Comparison of ENCODE assay signal across 32 cellular contexts in the genomic region with DNA sequence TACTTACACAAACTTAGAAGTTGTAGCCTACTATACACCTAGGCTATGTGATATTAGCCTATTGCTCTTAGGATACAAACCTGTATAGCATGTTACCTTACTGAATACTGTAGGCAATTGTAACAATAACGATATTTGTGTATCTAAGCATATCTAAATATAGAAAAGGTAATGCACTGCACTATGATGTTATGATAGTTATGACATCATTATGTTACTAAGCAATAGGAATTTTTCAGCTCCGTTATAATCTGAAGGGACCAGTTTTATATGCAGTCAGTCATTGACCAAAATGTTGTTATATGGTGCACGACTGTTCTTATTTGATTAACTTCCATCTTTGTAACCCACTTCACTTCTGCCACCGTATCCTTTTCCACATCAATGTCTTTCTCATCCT.
"Had no signal": no experiment of that assay in that cellular context is flagged by ENCODE, and none has a peak within 500 bp of the region (broad histone marks: within the 10 kb centered on the region; RNA-seq: fewer than 3 reads in every experiment).

No MANE protein-coding gene starts in this region.

- H3K4me1 Mint-ChIP-seq: activated CD4-positive, alpha-beta memory T cell treated with anti-CD3 and anti-CD28 coated beads, Interleukin-2, amount 10 ng/mL, durations not matched to agents 7 days and 5 days had no signal

- H3K4me1 ChIP-seq: ascending aorta, breast epithelium had no signal

- H3K27me3 Mint-ChIP-seq: activated CD4-positive, alpha-beta memory T cell treated with anti-CD3 and anti-CD28 coated beads, Interleukin-2, amount 10 ng/mL, durations not matched to agents 7 days and 5 days; activated CD4-positive, alpha-beta T cell treated with anti-CD3 and anti-CD28 coated beads for 36 hours; activated CD4-positive, alpha-beta T cell treated with anti-CD3 and anti-CD28 coated beads, Interleukin-2, amount 10 ng/mL, durations not matched to agents 7 days and 5 days; activated CD8-positive, alpha-beta memory T cell treated with anti-CD3 and anti-CD28 coated beads, Interleukin-2, amount 10 ng/mL, durations not matched to agents 7 days and 5 days; activated naive CD8-positive, alpha-beta T cell; activated naive CD8-positive, alpha-beta T cell treated with anti-CD3 and anti-CD28 coated beads, Interleukin-2, amount 10 ng/mL, durations not matched to agents 7 days and 5 days; activated naive CD8-positive, alpha-beta T cell treated with anti-CD3 and anti-CD28 coated beads, Interleukin-2, amount 50 U/mL, for 24 hours; activated T-cell treated with anti-CD3 and anti-CD28 coated beads, Interleukin-2, amount 50 U/mL, for 24 hours; T-cell had no signal

- H3K27ac Mint-ChIP-seq: activated CD4-positive, alpha-beta memory T cell treated with anti-CD3 and anti-CD28 coated beads, Interleukin-2, amount 10 ng/mL, durations not matched to agents 7 days and 5 days; activated CD4-positive, alpha-beta T cell treated with anti-CD3 and anti-CD28 coated beads for 36 hours; activated CD4-positive, alpha-beta T cell treated with anti-CD3 and anti-CD28 coated beads, Interleukin-2, amount 10 ng/mL, durations not matched to agents 7 days and 5 days; activated CD8-positive, alpha-beta memory T cell treated with anti-CD3 and anti-CD28 coated beads, Interleukin-2, amount 10 ng/mL, durations not matched to agents 7 days and 5 days; activated naive CD8-positive, alpha-beta T cell; activated naive CD8-positive, alpha-beta T cell treated with anti-CD3 and anti-CD28 coated beads, Interleukin-2, amount 10 ng/mL, durations not matched to agents 7 days and 5 days; activated naive CD8-positive, alpha-beta T cell treated with anti-CD3 and anti-CD28 coated beads, Interleukin-2, amount 50 U/mL, for 24 hours; activated T-cell treated with anti-CD3 and anti-CD28 coated beads, Interleukin-2, amount 50 U/mL, for 24 hours; activated T-helper 2 cell treated with anti-CD3 and anti-CD28 coated beads, Interferon-gamma antibody, Interleukin-2, Interleukin-4, amounts not matched to agents 10 μg/mL and 5 μg/mL and 100 μg/mL, durations not matched to agents 14 hours and 24 hours and 36 hours; T-cell; T-helper 2 cell treated with Interferon-gamma antibody and Interleukin-4, amounts not matched to agents 5 μg/mL and 100 μg/mL, for 36 hours had no signal

- H3K9me3 Mint-ChIP-seq: activated T-cell treated with anti-CD3 and anti-CD28 coated beads, Interleukin-2, amount 50 U/mL, for 24 hours; T-cell had no signal

- ATAC-seq: activated CD4-positive, alpha-beta T cell treated with anti-CD3 and anti-CD28 coated beads for 36 hours; activated CD4-positive, CD25-positive, alpha-beta regulatory T cell treated with anti-CD3 and anti-CD28 coated beads, Interleukin-2, amount 50 U/mL, for 24 hours; activated CD8-positive, alpha-beta memory T cell treated with anti-CD3 and anti-CD28 coated beads, Interleukin-2, amount 10 ng/mL, durations not matched to agents 7 days and 5 days; activated CD8-positive, alpha-beta T cell treated with anti-CD3 and anti-CD28 coated beads, Interleukin-2, amount 10 ng/mL, durations not matched to agents 7 days and 5 days; activated naive CD8-positive, alpha-beta T cell treated with anti-CD3 and anti-CD28 coated beads, Interleukin-2, amount 50 U/mL, for 24 hours; T-cell; WTC11 had no signal

- H3K4me3 ChIP-seq: ascending aorta, breast epithelium had no signal

- H3K36me3 ChIP-seq: brain microvascular endothelial cell, breast epithelium had no signal

- DNase-seq: activated CD4-positive, alpha-beta memory T cell treated with anti-CD3 and anti-CD28 coated beads, Interleukin-2, amount 10 ng/mL, durations not matched to agents 7 days and 5 days; activated CD4-positive, alpha-beta T cell treated with anti-CD3 and anti-CD28 coated beads for 1 hour; activated CD4-positive, alpha-beta T cell treated with anti-CD3 and anti-CD28 coated beads for 36 hours; activated CD4-positive, alpha-beta T cell treated with anti-CD3 and anti-CD28 coated beads for 48 hours; activated CD4-positive, alpha-beta T cell treated with anti-CD3 and anti-CD28 coated beads, Interleukin-2, amount 10 ng/mL, durations not matched to agents 7 days and 5 days; activated CD4-positive, alpha-beta T cell treated with anti-CD3 and anti-CD28 coated beads, Interleukin-2, amount 50 U/mL, for 48 hours; activated CD4-positive, CD25-positive, alpha-beta regulatory T cell; activated CD8-positive, alpha-beta memory T cell treated with anti-CD3 and anti-CD28 coated beads for 24 hours; activated CD8-positive, alpha-beta memory T cell treated with anti-CD3 and anti-CD28 coated beads, Interleukin-2, amount 10 ng/mL, durations not matched to agents 7 days and 5 days; activated CD8-positive, alpha-beta memory T cell treated with anti-CD3 and anti-CD28 coated beads, Interleukin-2, amount 50 U/mL, for 48 hours; activated CD8-positive, alpha-beta T cell treated with anti-CD3 and anti-CD28 coated beads, Interleukin-2, amount 10 ng/mL, durations not matched to agents 7 days and 5 days; activated effector memory CD4-positive, alpha-beta T cell treated with Interleukin-2 at 50 U/mL for 16 hours; activated gamma-delta T cell; activated naive CD4-positive, alpha-beta T cell treated with anti-CD3 and anti-CD28 coated beads, Interleukin-2, amount 50 U/mL, for 16 hours; activated naive CD4-positive, alpha-beta T cell treated with Interleukin-2 at 50 U/mL for 16 hours; activated naive CD8-positive, alpha-beta T cell treated with anti-CD3 and anti-CD28 coated beads, Interleukin-2, amount 10 ng/mL, durations not matched to agents 7 days and 5 days; activated naive CD8-positive, alpha-beta T cell treated with anti-CD3 and anti-CD28 coated beads, Interleukin-2, amount 50 U/mL, for 24 hours; activated T-cell treated with anti-CD3 and anti-CD28 coated beads, Interleukin-2, amount 50 U/mL, for 24 hours; brain microvascular endothelial cell; central memory CD4-positive, alpha-beta T cell; T-cell; T-helper 2 cell; T-helper 9 cell; WERI-Rb-1 had no signal

- H3K27me3 ChIP-seq: ascending aorta, brain microvascular endothelial cell, breast epithelium had no signal

- H3K4me3 Mint-ChIP-seq: activated CD4-positive, alpha-beta memory T cell treated with anti-CD3 and anti-CD28 coated beads, Interleukin-2, amount 10 ng/mL, durations not matched to agents 7 days and 5 days; activated CD4-positive, alpha-beta T cell treated with anti-CD3 and anti-CD28 coated beads for 36 hours; activated CD4-positive, alpha-beta T cell treated with anti-CD3 and anti-CD28 coated beads, Interleukin-2, amount 10 ng/mL, durations not matched to agents 7 days and 5 days; activated CD8-positive, alpha-beta memory T cell treated with anti-CD3 and anti-CD28 coated beads, Interleukin-2, amount 10 ng/mL, durations not matched to agents 7 days and 5 days; activated CD8-positive, alpha-beta T cell treated with anti-CD3 and anti-CD28 coated beads, Interleukin-2, amount 10 ng/mL, durations not matched to agents 7 days and 5 days; activated naive CD8-positive, alpha-beta T cell; activated naive CD8-positive, alpha-beta T cell treated with anti-CD3 and anti-CD28 coated beads, Interleukin-2, amount 10 ng/mL, durations not matched to agents 7 days and 5 days; activated naive CD8-positive, alpha-beta T cell treated with anti-CD3 and anti-CD28 coated beads, Interleukin-2, amount 50 U/mL, for 24 hours; activated T-cell treated with anti-CD3 and anti-CD28 coated beads, Interleukin-2, amount 50 U/mL, for 24 hours; T-cell; T-helper 2 cell treated with Interferon-gamma antibody and Interleukin-4, amounts not matched to agents 5 μg/mL and 100 μg/mL, for 36 hours; WTC11 had no signal

- FAIRE-seq: colon had no signal

- H3K27ac ChIP-seq: ascending aorta, brain microvascular endothelial cell, WERI-Rb-1 had no signal

- H3K9me3 ChIP-seq: ascending aorta, breast epithelium had no signal
